13 cellular contexts compared by ENCODE assay signal in genomic region chr6:44452725-44453124, GRCh38.
DNase-seq lines count a peak whose midpoint lies in the region; TF ChIP-seq lines count a peak whose summit lies in the region.
"Had no signal": no experiment of that assay in that cellular context is flagged by ENCODE, and none has a peak within 500 bp of the region (broad histone marks: within the 10 kb centered on the region; RNA-seq: fewer than 3 reads in every experiment).

No MANE protein-coding gene starts in this region.

- no peaks in the 10 kb centered on the region for H3K27me3 ChIP-seq in Caco-2 (replicated peaks; ENCODE audit: control insufficient read depth, insufficient read depth, low read length)

- H3K27me3 Mint-ChIP-seq in glutamatergic neuron (ENCODE audit: unreplicated experiment) (no peaks in the 10 kb centered on the region), Caco-2 (ENCODE audit: insufficient read depth, unreplicated experiment) (no peaks in the 10 kb centered on the region)

- POLR2A ChIA-PET in AG04449 (lab: Yijun Ruan, JAX): no interaction called here
- POLR2A ChIA-PET in Caco-2 (lab: Charles Lee): no interaction called here

- peak overlapping the region; percentile 8 for H3K27ac Mint-ChIP-seq in glutamatergic neuron (ENCODE audit: unreplicated experiment)
- H3K27ac Mint-ChIP-seq in Caco-2 (ENCODE audit: unreplicated experiment): no peak overlapping the region
- H3K27ac Mint-ChIP-seq: natural killer cell treated with Interleukin-12 subunit alpha and Interleukin-12 subunit beta and Interleukin-15 and Interleukin-18, amount 100 ng/mL, for 72 hours had no signal

- H3K9me3 Mint-ChIP-seq in glutamatergic neuron (ENCODE audit: unreplicated experiment): peaks cover 1% of the 10 kb centered on the region
- no peaks in the 10 kb centered on the region for H3K9me3 Mint-ChIP-seq in Caco-2 (ENCODE audit: unreplicated experiment)
- H3K9me3 Mint-ChIP-seq: natural killer cell treated with Interleukin-12 subunit alpha and Interleukin-12 subunit beta and Interleukin-15 and Interleukin-18, amount 100 ng/mL, for 72 hours had no signal

- TF ChIP-seq CTCF in AG04449 (IDR thresholded peaks at IDR 0.05; ENCODE audit: insufficient read depth, low read length, missing control alignments) (no peak), glutamatergic neuron (IDR thresholded peaks at IDR 0.05; ENCODE audit: partially characterized antibody, unreplicated experiment) (no peak), GM10266 (IDR thresholded peaks at IDR 0.05; ENCODE audit: control insufficient read depth, insufficient read depth, low read depth, missing control alignments) (no peak), Caco-2 (IDR thresholded peaks at IDR 0.05; ENCODE audit: insufficient read depth in 1 of 2, low read depth in 1 of 2, low read length in 1 of 2, severe bottlenecking in 1 of 2, unreplicated experiment in 1 of 2) (no peak)

- H3K9me3 ChIP-seq in Caco-2: no peaks in the 10 kb centered on the region

- DNase-seq in AG04449 (ENCODE audit: low read depth, low spot score): peak; percentile 24
- peak; percentile 49 for DNase-seq in HCEC 1CT
- peak; percentile 20 for DNase-seq in amniotic stem cell (lab: John Stamatoyannopoulos, UW)
- no peak for DNase-seq in glutamatergic neuron
- no peak for DNase-seq in GM10266 (ENCODE audit: extremely low spot score)
- no peak for DNase-seq in Caco-2
- no peak for DNase-seq in NCI-H1105 treated with DMSO at 0.1 percent for 48 hours (lab: John Stamatoyannopoulos, UW)
- no peak for DNase-seq in NCI-H82 treated with DMSO at 0.1 percent for 48 hours (lab: John Stamatoyannopoulos, UW; ENCODE audit: unreplicated experiment)
- DNase-seq: activated CD4-positive, CD25-positive, alpha-beta regulatory T cell; NCI-H2081 treated with DMSO at 0.1 percent for 48 hours; RPMI8226; stimulated activated naive CD4-positive, alpha-beta T cell had no signal

- H3K36me3 Mint-ChIP-seq in glutamatergic neuron (ENCODE audit: unreplicated experiment) (no peaks in the 10 kb centered on the region), Caco-2 (ENCODE audit: insufficient read depth, unreplicated experiment) (peaks cover 23% of the 10 kb centered on the region)

- peaks cover 9% of the 10 kb centered on the region for H3K4me1 Mint-ChIP-seq in glutamatergic neuron (ENCODE audit: low read depth, unreplicated experiment)
- peaks cover 8% of the 10 kb centered on the region for H3K4me1 Mint-ChIP-seq in Caco-2 (ENCODE audit: low read depth, unreplicated experiment)

- intact Hi-C loops in Caco-2 (cut with micrococcal nuclease; ENCODE audit: unreplicated experiment): no loop called here

- CTCF ChIA-PET in AG04449 (lab: Yijun Ruan, JAX): interaction anchor here (1.2 to 16.6 kb wide), 5 partner anchors 8 to 23 kb away, joined by 4 to 367 read pairs (median 11); no protein-coding TSS in a partner anchor
- CTCF ChIA-PET in Caco-2 (lab: Charles Lee): interaction anchor here (0.9 kb wide), 1 partner anchor 17 kb away, joined by 4 read pairs; no protein-coding TSS in a partner anchor

- H3K4me3 ChIP-seq in AG04449 (ENCODE audit: low read depth, low read length): no peak overlapping the region
- H3K4me3 ChIP-seq in Caco-2 (ENCODE audit: low read depth, low read length): no peak overlapping the region

- BruUV-seq in Caco-2 (replicated peaks; lab: Mats Ljungman, UMichigan): no TSS peak

- H3K4me1 ChIP-seq in Caco-2: no peaks in the 10 kb centered on the region

- H3K4me3 Mint-ChIP-seq in glutamatergic neuron (ENCODE audit: unreplicated experiment): no peak overlapping the region
- H3K4me3 Mint-ChIP-seq in Caco-2 (ENCODE audit: unreplicated experiment): no peak overlapping the region
- H3K4me3 Mint-ChIP-seq: natural killer cell treated with Interleukin-12 subunit alpha and Interleukin-12 subunit beta and Interleukin-15 and Interleukin-18, amount 100 ng/mL, for 72 hours had no signal

- no peaks in the 10 kb centered on the region for H3K36me3 ChIP-seq in Caco-2 (ENCODE audit: control insufficient read depth, insufficient read depth, low read length)

Comparison
In these comparisons a context has a peak if more than half of its experiments do, and no peak if none do; other contexts are left out.
1. DNase-seq: peak in AG04449 (single experiment), HCEC 1CT (single experiment) and amniotic stem cell (single experiment); none in glutamatergic neuron (single experiment), GM10266 (single experiment), Caco-2 (0 of 2), NCI-H1105 treated with DMSO at 0.1 percent for 48 hours (single experiment) and NCI-H82 treated with DMSO at 0.1 percent for 48 hours (single experiment).